8 cellular contexts compared by ENCODE assay signal in the genomic region with DNA sequence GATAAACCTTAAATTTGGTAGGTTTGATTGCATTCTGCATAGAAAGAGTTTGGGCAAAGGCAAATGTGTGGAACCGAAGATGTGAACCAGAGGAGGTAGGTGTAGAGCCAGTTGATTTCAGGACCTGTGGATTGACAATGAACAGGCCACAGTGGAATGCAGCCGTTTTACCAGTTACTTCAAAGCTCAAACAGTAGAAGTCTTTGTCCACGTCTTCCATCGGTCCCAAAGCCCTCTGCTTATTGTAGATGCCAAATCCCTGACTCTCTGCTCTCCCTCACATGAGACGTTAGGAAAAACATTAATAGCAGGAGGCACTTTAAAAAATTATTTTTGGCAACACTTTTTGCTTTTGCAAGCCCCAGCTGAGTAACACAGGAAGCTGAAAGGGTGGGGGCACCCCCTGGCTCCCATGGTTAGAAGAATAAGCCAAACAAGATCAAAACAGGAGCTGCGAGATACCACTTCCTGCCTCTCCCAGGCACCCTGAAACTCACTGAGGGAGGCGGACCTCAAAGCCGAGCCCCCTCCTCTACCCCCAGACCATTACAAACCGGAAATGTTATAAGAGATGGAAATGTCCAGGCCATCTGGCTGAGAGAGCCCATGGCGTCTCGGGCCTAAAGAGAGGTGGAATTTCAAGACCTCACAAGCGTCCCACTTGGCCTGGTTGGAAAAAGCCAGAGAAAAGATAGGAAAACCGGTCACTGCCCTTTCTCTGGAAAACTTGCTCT. TPM values are rescaled to one million over a fixed set of nuclear protein-coding genes. Genes with fewer than 3 reads are reported as not detected.
DNase-seq lines count a peak whose midpoint lies in the region; ATAC-seq and TF ChIP-seq lines count a peak whose summit lies in the region.

No MANE protein-coding gene starts in this region.

- peak overlapping the region; percentile 34 to 71 for H3K4me3 ChIP-seq in mucosa of rectum (ENCODE audit: low read length in 2 of 2)

- H3K4me3 Mint-ChIP-seq in stimulated activated naive B cell treated with anti-CD40 and anti-IgM and Interleukin-4, amounts not matched to agents 10 μg/mL and 1 μg/mL and 100 μg/mL, for 72 hours: no peak overlapping the region

- ATAC-seq in GM19455 (IDR thresholded peaks at IDR 0.05; ENCODE audit: unreplicated experiment) (peak; percentile 71), HG03575 (IDR thresholded peaks at IDR 0.05; ENCODE audit: extremely low read depth, insufficient number of reproducible peaks, low FRiP score, unreplicated experiment) (peak; percentile 67)
- ATAC-seq in stimulated activated naive B cell treated with anti-CD40 and anti-IgM and Interleukin-4, amounts not matched to agents 10 μg/mL and 1 μg/mL and 100 μg/mL, for 72 hours (replicated peaks): peak; percentile 60 to 67

- H3K9me3 Mint-ChIP-seq in stimulated activated naive B cell treated with anti-CD40 and anti-IgM and Interleukin-4, amounts not matched to agents 10 μg/mL and 1 μg/mL and 100 μg/mL, for 72 hours: no peaks in the 10 kb centered on the region

- H3K4me1 Mint-ChIP-seq in stimulated activated naive B cell treated with anti-CD40 and anti-IgM and Interleukin-4, amounts not matched to agents 10 μg/mL and 1 μg/mL and 100 μg/mL, for 72 hours: peaks cover 12 to 36% of the 10 kb centered on the region in 2 donors

- peak overlapping the region; percentile 32 to 76 for H3K27ac ChIP-seq in mucosa of rectum (ENCODE audit: low read depth in 2 of 2, low read length in 2 of 2)

- H3K36me3 Mint-ChIP-seq in stimulated activated naive B cell treated with anti-CD40 and anti-IgM and Interleukin-4, amounts not matched to agents 10 μg/mL and 1 μg/mL and 100 μg/mL, for 72 hours: peaks cover 32 to 37% of the 10 kb centered on the region in 2 donors

- peaks cover 0 to 3% of the 10 kb centered on the region in 2 donors for H3K36me3 ChIP-seq in mucosa of rectum (ENCODE audit: control insufficient read depth in 2 of 2, insufficient read depth in 2 of 2, low read length in 2 of 2)

- peaks cover 8 to 19% of the 10 kb centered on the region in 2 donors for H3K4me1 ChIP-seq in mucosa of rectum (ENCODE audit: control insufficient read depth in 2 of 2, insufficient read depth in 2 of 2, low read length in 2 of 2)

- H3K27me3 Mint-ChIP-seq in stimulated activated naive B cell treated with anti-CD40 and anti-IgM and Interleukin-4, amounts not matched to agents 10 μg/mL and 1 μg/mL and 100 μg/mL, for 72 hours: no peaks in the 10 kb centered on the region

- H3K27me3 ChIP-seq in mucosa of rectum (ENCODE audit: control insufficient read depth in 2 of 2, insufficient read depth in 2 of 2, low read length in 2 of 2): no peaks in the 10 kb centered on the region

- no peak overlapping the region for H3K27ac Mint-ChIP-seq in stimulated activated naive B cell treated with anti-CD40 and anti-IgM and Interleukin-4, amounts not matched to agents 10 μg/mL and 1 μg/mL and 100 μg/mL, for 72 hours

- no peaks in the 10 kb centered on the region for H3K9me3 ChIP-seq in mucosa of rectum (ENCODE audit: control insufficient read depth in 2 of 2, low read length in 2 of 2)

- DNase-seq in AG09319 (ENCODE audit: extremely low read depth, low read depth) (peak; percentile 16), dermis blood vessel endothelial cell (peak; percentile 85), DMS53 treated with DMSO at 0.1 percent for 48 hours (lab: John Stamatoyannopoulos, UW; ENCODE audit: unreplicated experiment) (no peak)
- peak; percentile 60 to 61 for DNase-seq in activated CD4-positive, alpha-beta T cell treated with anti-CD3 and anti-CD28 coated beads for 24 hours (ENCODE audit: low read depth in 2 of 2)
- DNase-seq in stimulated activated naive B cell treated with anti-CD40 and anti-IgM and Interleukin-4, amounts not matched to agents 10 μg/mL and 1 μg/mL and 100 μg/mL, for 72 hours: peak; percentile 39

- peak overlapping the region; percentile 23 to 69 for H3K9ac ChIP-seq in mucosa of rectum (ENCODE audit: low read depth in 1 of 2, low read length in 2 of 2)

- no peak for TF ChIP-seq CTCF in AG09319 (IDR thresholded peaks at IDR 0.05; ENCODE audit: low read depth, low read length)

RNA-seq across cellular contexts. Expression of a gene that starts 13.5 kb away (rescaled TPM):
- total RNA-seq in dermis blood vessel endothelial cell: not detected in 2 replicates

RNA-seq across cellular contexts. Expression of a gene that starts 15.0 kb away (rescaled TPM):
- total RNA-seq in dermis blood vessel endothelial cell: 2.2 and 2.4 TPM in 2 replicates

RNA-seq across cellular contexts. Expression of a gene that starts 36.6 kb away (rescaled TPM):
- total RNA-seq in dermis blood vessel endothelial cell: 1.0 and 2.4 TPM in 2 replicates

RNA-seq across cellular contexts. Expression of a gene that starts 58.4 kb away (rescaled TPM):
- total RNA-seq in dermis blood vessel endothelial cell: 6.9 and 8.2 TPM in 2 replicates
